ENCODE assay signal across 21 cellular contexts in genomic region chr18:21559195-21559594, GRCh38.
"Had no signal": no experiment of that assay in that cellular context is flagged by ENCODE, and none has a peak within 500 bp of the region (broad histone marks: within the 10 kb centered on the region; RNA-seq: fewer than 3 reads in every experiment).

No MANE protein-coding gene starts in this region.

- ATAC-seq: activated T-cell treated with anti-CD3 and anti-CD28 coated beads, Interleukin-2, amount 50 U/mL, for 4 hours; WTC11 had no signal

- H3K9me3 Mint-ChIP-seq: activated naive CD4-positive, alpha-beta T cell treated with anti-CD3 and anti-CD28 coated beads for 36 hours; activated naive CD8-positive, alpha-beta T cell treated with anti-CD3 and anti-CD28 coated beads for 36 hours; activated T-cell treated with anti-CD3 and anti-CD28 coated beads, Interleukin-2, amount 50 U/mL, for 4 hours; T-helper 1 cell treated with Interleukin-12 subunit alpha and Interleukin-12 subunit beta and Interleukin-4 antibody, amounts not matched to agents 30 μg/mL and 1 μg/mL, for 36 hours; WTC11 had no signal

- H3K4me1 Mint-ChIP-seq: activated naive CD8-positive, alpha-beta T cell treated with anti-CD3 and anti-CD28 coated beads for 36 hours; WTC11 had no signal

- H3K4me3 ChIP-seq: cardiac muscle cell had no signal

- DNase-seq: activated CD4-positive, alpha-beta T cell treated with anti-CD3 and anti-CD28 coated beads for 48 hours; activated CD4-positive, alpha-beta T cell treated with anti-CD3 and anti-CD28 coated beads, Interleukin-2, amount 50 U/mL, for 4 hours; activated CD4-positive, CD25-positive, alpha-beta regulatory T cell treated with anti-CD3 and anti-CD28 coated beads, Interleukin-2, amount 50 U/mL, for 72 hours; activated CD8-positive, alpha-beta memory T cell treated with anti-CD3 and anti-CD28 coated beads for 24 hours; activated effector memory CD4-positive, alpha-beta T cell treated with anti-CD3 and anti-CD28 coated beads, Interleukin-2, amount 50 U/mL, for 16 hours; activated naive CD4-positive, alpha-beta T cell treated with anti-CD3 and anti-CD28 coated beads for 36 hours; activated naive CD8-positive, alpha-beta T cell treated with anti-CD3 and anti-CD28 coated beads for 36 hours; activated T-cell treated with anti-CD3 and anti-CD28 coated beads, Interleukin-2, amount 50 U/mL, for 4 hours; brain microvascular endothelial cell; cerebellar nuclear complex; MM.1S; NCI-H1105; NCI-H1436; NCI-H1694 treated with DMSO at 0.1 percent for 48 hours; NCI-H2029 treated with DMSO at 0.1 percent for 48 hours; NCI-H446; NCI-H524; SHP77 treated with DMSO at 0.1 percent for 48 hours had no signal

- H3K27me3 ChIP-seq: brain microvascular endothelial cell, cardiac muscle cell had no signal

- H3K27me3 Mint-ChIP-seq: activated naive CD8-positive, alpha-beta T cell treated with anti-CD3 and anti-CD28 coated beads for 36 hours had no signal

- H3K27ac ChIP-seq: brain microvascular endothelial cell, cardiac muscle cell had no signal

- H3K27ac Mint-ChIP-seq: activated naive CD4-positive, alpha-beta T cell treated with anti-CD3 and anti-CD28 coated beads for 36 hours; activated naive CD8-positive, alpha-beta T cell treated with anti-CD3 and anti-CD28 coated beads for 36 hours; T-helper 1 cell treated with Interleukin-12 subunit alpha and Interleukin-12 subunit beta and Interleukin-4 antibody, amounts not matched to agents 30 μg/mL and 1 μg/mL, for 36 hours; WTC11 had no signal

- H3K4me3 Mint-ChIP-seq: activated naive CD4-positive, alpha-beta T cell treated with anti-CD3 and anti-CD28 coated beads for 36 hours; activated naive CD8-positive, alpha-beta T cell treated with anti-CD3 and anti-CD28 coated beads for 36 hours; activated T-cell treated with anti-CD3 and anti-CD28 coated beads, Interleukin-2, amount 50 U/mL, for 4 hours; T-helper 1 cell treated with Interleukin-12 subunit alpha and Interleukin-12 subunit beta and Interleukin-4 antibody, amounts not matched to agents 30 μg/mL and 1 μg/mL, for 36 hours; WTC11 had no signal
